In genomic region chr1:93179886-93180722, GRCh38 we compare ENCODE assay signal across 1 cellular context.
A peak's percentile ranks its signal among the peaks of the same experiment; 100 is the strongest.
TF ChIP-seq lines count a peak whose summit lies in the region.

Gene TMED5 (minus strand): TSS chr1:93180413. CDS start chr1:93180242, 171 bp downstream.

TF ChIP-seq in HepG2, 621 proteins besides CTCF, POLR2A, EP300 and RAD21 (continued from another document and continues in another):
- peak; percentile 87 for TF ChIP-seq ZNF574 (CRISPR knock-in tag; IDR thresholded peaks at IDR 0.05)
- peak; percentile 4; the same call in 1 of the 2 replicates for TF ChIP-seq FOXA3 (CRISPR knock-in tag; IDR thresholded peaks at IDR 0.05)
- no peak for TF ChIP-seq NCOR1 (IDR thresholded peaks at IDR 0.05; ENCODE audit: borderline replicate concordance, low read length)
- peak; percentile 78 for TF ChIP-seq ZNF564 (CRISPR knock-in tag; IDR thresholded peaks at IDR 0.05)
- peak; percentile 98 for TF ChIP-seq SIN3A (IDR thresholded peaks at IDR 0.05; ENCODE audit: borderline replicate concordance, low read depth, low read length)
- no peak for TF ChIP-seq ZNF34 (CRISPR knock-in tag; IDR thresholded peaks at IDR 0.05; ENCODE audit: borderline replicate concordance)
- 0 out of 2 replicates have a peak, but pooled peaks have one; percentile 78 for TF ChIP-seq ZBTB37 (CRISPR knock-in tag; IDR thresholded peaks at IDR 0.05)
- TF ChIP-seq ZNF432 (CRISPR knock-in tag; IDR thresholded peaks at IDR 0.05; ENCODE audit: borderline replicate concordance), result no peak
- peak; percentile 88; the same call in 1 of the 2 replicates for TF ChIP-seq ZFP37 (CRISPR knock-in tag; IDR thresholded peaks at IDR 0.05; ENCODE audit: borderline replicate concordance)
- TF ChIP-seq ZNF407 (CRISPR knock-in tag; IDR thresholded peaks at IDR 0.05; ENCODE audit: not compliant biosample characterization), result peak; percentile 96
- no peak for TF ChIP-seq KLF11 (CRISPR knock-in tag; IDR thresholded peaks at IDR 0.05)
- TF ChIP-seq ZBTB42 (CRISPR knock-in tag; IDR thresholded peaks at IDR 0.05), result peak; percentile 64; the same call in 1 of the 2 replicates
- peak; percentile 91; the same call in 1 of the 2 replicates for TF ChIP-seq ZSCAN30 (CRISPR knock-in tag; IDR thresholded peaks at IDR 0.05)
- no peak for TF ChIP-seq SCMH1 (CRISPR knock-in tag; IDR thresholded peaks at IDR 0.05; ENCODE audit: borderline replicate concordance)
- no peak for TF ChIP-seq ATAD3A (CRISPR knock-in tag; IDR thresholded peaks at IDR 0.05)
- TF ChIP-seq CENPBD1 (CRISPR knock-in tag; IDR thresholded peaks at IDR 0.05; ENCODE audit: borderline replicate concordance, low read depth), result no peak
- no peak; the same call in none of the 2 replicates for TF ChIP-seq ZSCAN21 (CRISPR knock-in tag; IDR thresholded peaks at IDR 0.05; ENCODE audit: borderline replicate concordance)
- TF ChIP-seq ZNF510 (CRISPR knock-in tag; IDR thresholded peaks at IDR 0.05; ENCODE audit: low read depth), result no peak; the same call in 1 of the 2 replicates
- TF ChIP-seq ZBTB43 (CRISPR knock-in tag; conservative IDR thresholded peaks at IDR 0.05), result peak; percentile 69
- peak; percentile 89 for TF ChIP-seq MXD3 (CRISPR knock-in tag; IDR thresholded peaks at IDR 0.05)
- TF ChIP-seq CREBL2 (CRISPR knock-in tag; IDR thresholded peaks at IDR 0.05; ENCODE audit: borderline replicate concordance), result peak; percentile 50; the same call in 1 of the 2 replicates
- TF ChIP-seq CHCHD3 (CRISPR knock-in tag; IDR thresholded peaks at IDR 0.05), result no peak; the same call in 1 of the 2 replicates
- no peak for TF ChIP-seq ATF7 (IDR thresholded peaks at IDR 0.05)
- no peak for TF ChIP-seq ATF7 (CRISPR knock-in tag; IDR thresholded peaks at IDR 0.05)
- TF ChIP-seq KLF15 (CRISPR knock-in tag; IDR thresholded peaks at IDR 0.05; ENCODE audit: borderline replicate concordance), result peak; percentile 45
- 0 out of 2 replicates have a peak, but pooled peaks have one; percentile 5 for TF ChIP-seq SMAD1 (CRISPR knock-in tag; IDR thresholded peaks at IDR 0.05; ENCODE audit: borderline replicate concordance, low read depth)
- peak; percentile 98 for TF ChIP-seq HNRNPLL (IDR thresholded peaks at IDR 0.05; ENCODE audit: low read depth, low read length, poor library complexity, severe bottlenecking)
- TF ChIP-seq DNMT1 (CRISPR knock-in tag; IDR thresholded peaks at IDR 0.05), result 0 out of 2 replicates have a peak, but pooled peaks have one; percentile 53
- no peak for TF ChIP-seq HNRNPH1 (optimal IDR thresholded peaks at IDR 0.05; ENCODE audit: low read depth, low read length)
- TF ChIP-seq ZNF142 (CRISPR knock-in tag; IDR thresholded peaks at IDR 0.05), result peak; percentile 61; the same call in 1 of the 2 replicates
- TF ChIP-seq SRF (IDR thresholded peaks at IDR 0.05; ENCODE audit: low read depth, low read length), result no peak
- TF ChIP-seq ZNF878 (CRISPR knock-in tag; IDR thresholded peaks at IDR 0.05), result peak; percentile 71; the same call in 1 of the 2 replicates
- TF ChIP-seq CREM (IDR thresholded peaks at IDR 0.05), result peak; percentile 54; the same call in 1 of the 2 replicates
- no peak for TF ChIP-seq CREM (CRISPR knock-in tag; IDR thresholded peaks at IDR 0.05)
- peak; percentile 76 for TF ChIP-seq CREB1 (IDR thresholded peaks at IDR 0.05)
- TF ChIP-seq CREB1 (CRISPR knock-in tag; IDR thresholded peaks at IDR 0.05), result peak; percentile 78
- peak; percentile 83 for TF ChIP-seq ZNF230 (CRISPR knock-in tag; IDR thresholded peaks at IDR 0.05)
- no peak for TF ChIP-seq NBN (conservative IDR thresholded peaks at IDR 0.05)
- no peak for TF ChIP-seq TEAD3 (CRISPR knock-in tag; optimal IDR thresholded peaks at IDR 0.05; ENCODE audit: borderline replicate concordance)
- TF ChIP-seq MTF1 (CRISPR knock-in tag; IDR thresholded peaks at IDR 0.05), result 0 out of 2 replicates have a peak, but pooled peaks have one; percentile 27
- no peak for TF ChIP-seq PTBP1 (IDR thresholded peaks at IDR 0.05; ENCODE audit: low read depth, low read length, poor library complexity, severe bottlenecking)
- TF ChIP-seq NPAS2 (CRISPR knock-in tag; IDR thresholded peaks at IDR 0.05; ENCODE audit: borderline replicate concordance), result no peak
- peak; percentile 76 for TF ChIP-seq PHF8 (CRISPR knock-in tag; IDR thresholded peaks at IDR 0.05)
- peak; percentile 83; the same call in 1 of the 2 replicates for TF ChIP-seq ZNF709 (CRISPR knock-in tag; IDR thresholded peaks at IDR 0.05)
